ENCODE assay signal across 9 cellular contexts in the genomic region with DNA sequence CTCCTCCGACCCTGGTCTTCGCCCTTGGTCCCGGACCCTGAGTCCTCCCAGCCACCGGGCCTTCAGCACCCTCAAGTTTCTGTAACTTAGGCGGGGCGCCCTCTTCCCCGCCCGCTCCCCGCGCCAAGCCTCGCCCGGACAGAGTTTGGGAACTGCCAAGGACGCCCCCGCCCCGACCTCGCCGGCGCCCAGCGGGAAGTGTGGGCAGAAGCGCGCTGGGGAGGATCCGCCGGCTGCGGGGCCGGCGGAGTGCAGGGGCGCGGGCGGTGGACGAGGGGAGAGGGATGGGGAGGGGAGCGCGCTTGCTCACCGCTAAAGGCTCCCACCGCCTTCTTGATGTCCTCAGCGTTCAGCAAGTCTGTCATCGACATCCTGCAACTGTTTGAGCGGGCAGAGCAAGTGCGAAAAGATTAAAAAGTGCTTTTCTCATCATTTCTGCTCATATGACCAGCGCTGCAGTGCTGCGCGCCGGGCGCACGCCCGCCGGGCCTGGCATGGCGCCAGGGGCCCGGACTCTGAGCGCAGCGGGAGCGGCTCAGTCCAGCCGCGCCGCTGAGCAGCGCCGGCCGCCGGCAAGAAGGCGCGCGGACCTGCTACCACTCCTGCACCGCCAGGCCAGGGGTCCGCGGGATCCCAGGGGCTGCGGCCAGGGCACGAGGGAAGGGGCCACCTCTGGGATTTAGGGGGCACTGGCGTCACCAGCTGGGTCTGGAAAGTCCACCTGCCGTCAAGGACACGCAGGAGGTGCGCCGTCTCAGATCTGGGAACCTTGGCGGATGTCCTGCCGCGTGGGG. TPM values are rescaled to one million over a fixed set of nuclear protein-coding genes. Genes with fewer than 3 reads are reported as not detected.
DNase-seq lines count a peak whose midpoint lies in the region; ATAC-seq and TF ChIP-seq lines count a peak whose summit lies in the region.
"Had no signal": no experiment of that assay in that cellular context is flagged by ENCODE, and none has a peak within 500 bp of the region (broad histone marks: within the 10 kb centered on the region; RNA-seq: fewer than 3 reads in every experiment).

A gene with protein sequence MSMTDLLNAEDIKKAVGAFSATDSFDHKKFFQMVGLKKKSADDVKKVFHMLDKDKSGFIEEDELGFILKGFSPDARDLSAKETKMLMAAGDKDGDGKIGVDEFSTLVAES (minus strand): TSS at position 401 of the 794 bp plus-strand sequence. CDS start 30 bp downstream, at position 371.

- CTCF ChIA-PET in Panc1 (lab: Charles Lee), result no interaction called here

- no peaks in the 10 kb centered on the region for H3K36me3 ChIP-seq in Panc1 (ENCODE audit: control insufficient read depth, insufficient read depth, low read length)
- H3K36me3 ChIP-seq in ovary, result no peaks in the 10 kb centered on the region

- peaks cover 8% of the 10 kb centered on the region; the same call in 1 of the 2 replicates for H3K27me3 ChIP-seq in Panc1 (ENCODE audit: control insufficient read depth, insufficient read depth, low read length)
- no peaks in the 10 kb centered on the region for H3K27me3 ChIP-seq in ovary

- in situ Hi-C loops in Panc1 (cut with HindIII; ENCODE audit: low pct_unique_long_range_greater_than_20kb, low sequenced_read_pairs), result no loop called here

- TF ChIP-seq POLR2A in ovary (IDR thresholded peaks at IDR 0.05), result no peak

- no peak for TF ChIP-seq EP300 in ovary (IDR thresholded peaks at IDR 0.05)

- 1 to 2% (median 1%) methylated on average over 73 to 74 of the region's 74 CpGs for WGBS in ovary, 3 donors

- DNase-seq in EL, result peak; percentile 30
- DNase-seq in Panc1 (ENCODE audit: low read depth, low spot score), result no peak
- peak; percentile 42 for DNase-seq in fibroblast of pulmonary artery (ENCODE audit: low read depth)
- DNase-seq in ovary, result peak in 3 of 5 donors; percentile 12 to 61 (median 48)
- DNase-seq in NCI-H2107 treated with DMSO at 0.1 percent for 48 hours (lab: John Stamatoyannopoulos, UW; ENCODE audit: unreplicated experiment), result no peak
- DNase-seq in A172 (ENCODE audit: low spot score), result no peak

- H3K27ac ChIP-seq in Panc1 (ENCODE audit: low read length) (no peak within 1 kb of the TSS), ovary (no peak within 1 kb of the TSS)

- H3K4me1 ChIP-seq in Panc1 (ENCODE audit: control insufficient read depth, insufficient read depth, low read length), result no peaks in the 10 kb centered on the region; the same call in 1 of the 2 replicates
- peaks cover 6% of the 10 kb centered on the region for H3K4me1 ChIP-seq in ovary (ENCODE audit: insufficient read depth)

- H3K4me3 ChIP-seq in Panc1 (ENCODE audit: low read depth in 2 of 2, low read length in 2 of 2) (peak within 1 kb of the TSS; percentile 14 to 24; a peak in 3 of 4 replicates), fibroblast of pulmonary artery (replicated peaks; ENCODE audit: low read depth, low read length) (no peak within 1 kb of the TSS), ovary (peak within 1 kb of the TSS; percentile 16)

- ATAC-seq in Panc1 (peak; percentile 66), GM18502 (IDR thresholded peaks at IDR 0.05; ENCODE audit: poor library complexity, unreplicated experiment) (no peak), HG03442 (IDR thresholded peaks at IDR 0.05; ENCODE audit: unreplicated experiment) (no peak)

- H3K9me3 ChIP-seq in Panc1 (ENCODE audit: control insufficient read depth, insufficient read depth, low read depth, low read length) (no peaks in the 10 kb centered on the region), ovary (no peaks in the 10 kb centered on the region)

- TF ChIP-seq CTCF in Panc1 (IDR thresholded peaks at IDR 0.05), result no peak
- no peak for TF ChIP-seq CTCF in fibroblast of pulmonary artery (IDR thresholded peaks at IDR 0.05; ENCODE audit: low read length, missing control alignments)
- TF ChIP-seq CTCF in ovary (IDR thresholded peaks at IDR 0.05), result no peak

- BruUV-seq in Panc1 (replicated peaks; lab: Mats Ljungman, UMichigan), result no TSS peak

- POLR2A ChIA-PET in Panc1 (lab: Charles Lee), result no interaction called here

- intact Hi-C loops in Panc1 (cut with micrococcal nuclease; ENCODE audit: unreplicated experiment) (no loop called here), ovary (cut with DNase I) (no loop called here)

RNA-seq across cellular contexts. Expression of the gene that starts here (rescaled TPM):
- total RNA-seq in Panc1 (2021; ENCODE audit: unreplicated experiment), result not detected
- not detected for polyA plus RNA-seq in Panc1 (2012; ENCODE audit: insufficient read length)
- total RNA-seq in ovary, result under 1 TPM in 1 of 7 donors, not detected in 6; 0.41 TPM
- polyA plus RNA-seq in ovary, result under 1 TPM in 1 of 2 donors, not detected in 1; 0.47 TPM
- total RNA-seq in A172 (2014; rRNA removed; shearing (Covaris generic)), result 1.2 TPM in 1 of 2 replicates, not detected in the other
- polyA plus RNA-seq: adipose tissue had no signal

Comparison
In these comparisons a context has a peak if more than half of its experiments do, and no peak if none do; other contexts are left out.
1. Peak in ATAC-seq and H3K4me3 ChIP-seq in Panc1; RNA of the gene not detected or under 1 TPM.
2. Peak in DNase-seq and H3K4me3 ChIP-seq in ovary; RNA of the gene not detected or under 1 TPM.
3. DNase-seq: peak in EL (single experiment) and fibroblast of pulmonary artery (single experiment); none in Panc1 (single experiment), NCI-H2107 treated with DMSO at 0.1 percent for 48 hours (single experiment) and A172 (single experiment).